8 cellular contexts compared by ENCODE assay signal in the genomic region with DNA sequence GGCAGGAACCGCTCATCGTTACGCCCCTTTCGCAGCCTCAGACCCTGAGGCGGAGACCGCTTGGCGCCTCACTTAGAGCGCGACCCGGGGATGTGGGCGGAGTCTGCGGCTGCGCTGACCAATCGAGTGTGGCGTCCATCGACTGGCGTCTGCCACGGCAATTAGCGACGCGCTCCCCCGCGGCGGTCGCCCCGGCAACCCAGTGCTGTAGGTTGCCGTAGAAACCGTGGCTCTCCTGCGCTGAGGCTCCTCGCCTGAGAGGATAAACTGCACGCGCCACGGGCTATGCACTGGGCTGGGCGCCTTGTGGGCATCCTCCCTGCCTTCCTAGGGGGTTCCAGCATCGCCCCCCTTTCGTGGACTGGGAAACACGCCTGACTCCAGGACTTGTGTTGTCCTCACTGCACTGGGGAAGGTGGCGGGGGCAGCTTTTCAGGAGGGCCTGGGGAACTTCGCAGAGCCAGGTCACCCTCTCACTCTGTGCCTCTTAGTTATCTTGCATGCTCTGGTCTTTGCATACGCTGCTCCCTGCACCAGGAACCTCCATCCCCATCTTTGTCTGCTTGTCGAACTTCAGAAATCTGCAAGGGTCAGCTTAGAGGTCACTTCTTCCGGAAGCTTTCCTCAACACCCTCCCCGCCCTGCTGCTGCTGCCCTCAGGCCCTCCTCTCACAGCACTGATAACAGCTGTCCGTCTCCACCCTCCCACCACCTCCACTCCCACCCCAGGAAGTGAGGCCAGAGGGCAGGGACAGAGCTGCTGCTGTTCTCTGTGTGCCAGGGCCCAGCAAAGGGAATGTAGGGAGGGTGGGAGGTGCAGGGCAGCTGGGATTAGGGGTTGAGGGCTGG. TPM values are rescaled to one million over a fixed set of nuclear protein-coding genes. Genes with fewer than 3 reads are reported as not detected.
A peak's percentile ranks its signal among the peaks of the same experiment; 100 is the strongest.
DNase-seq lines count a peak whose midpoint lies in the region; ATAC-seq, FAIRE-seq and TF ChIP-seq lines count a peak whose summit lies in the region.

No MANE protein-coding gene starts in this region.

- H3K9ac ChIP-seq in DND-41 (ENCODE audit: low read depth, low read length) (no peak overlapping the region), SK-N-SH (peak overlapping the region; percentile 82)

- H3K27ac ChIP-seq in DND-41 (ENCODE audit: low read length) (no peak overlapping the region), SK-N-SH (ENCODE audit: low read depth in 2 of 2, low read length in 1 of 2) (peak overlapping the region; percentile 71 to 97), temporal lobe (ENCODE audit: low read depth, low read length) (peak overlapping the region; percentile 75)

- H3K4me3 ChIP-seq in DND-41 (ENCODE audit: low read depth in 1 of 2, low read length in 2 of 2) (peak overlapping the region in 1 of 2 experiments; percentile 40; a peak in 2 of 4 replicates), SK-N-SH (ENCODE audit: low read depth in 2 of 2, low read length in 1 of 2) (peak overlapping the region; percentile 76 to 78)

- H3K4me1 ChIP-seq in DND-41 (ENCODE audit: insufficient read depth, low read length) = peaks cover 15% of the 10 kb centered on the region
- peaks cover 15 to 45% of the 10 kb centered on the region in 2 experiments; a peak in 3 of 4 replicates for H3K4me1 ChIP-seq in SK-N-SH (ENCODE audit: control insufficient read depth in 1 of 2, insufficient read depth in 2 of 2, low read depth in 1 of 2, low read length in 1 of 2)

- H4K20me1 ChIP-seq in DND-41 (ENCODE audit: insufficient read depth, low read length) = peaks cover 9% of the 10 kb centered on the region
- H4K20me1 ChIP-seq in SK-N-SH (ENCODE audit: insufficient read depth) = no peaks in the 10 kb centered on the region

- peak; percentile 45 for TF ChIP-seq POLR2A in H54 (IDR thresholded peaks at IDR 0.05; ENCODE audit: low read depth, low read length)

- H2AFZ ChIP-seq in DND-41 (ENCODE audit: low read depth, low read length) (no peak overlapping the region), SK-N-SH (ENCODE audit: low read depth) (peak overlapping the region; percentile 92)

- H3K36me3 Mint-ChIP-seq in activated naive CD4-positive, alpha-beta T cell treated with anti-CD3 and anti-CD28 coated beads, Interleukin-2, amount 50 U/mL, for 72 hours = no peaks in the 10 kb centered on the region

- H3K36me3 ChIP-seq in DND-41 (ENCODE audit: insufficient read depth, low read length) = no peaks in the 10 kb centered on the region
- no peaks in the 10 kb centered on the region for H3K36me3 ChIP-seq in SK-N-SH (replicated peaks in 1 of 2; ENCODE audit: control insufficient read depth in 1 of 2, insufficient read depth in 2 of 2, low read length in 1 of 2)

- H3K27me3 ChIP-seq in DND-41 (ENCODE audit: insufficient read depth, low read length, poor library complexity) (peaks cover 9% of the 10 kb centered on the region), SK-N-SH (ENCODE audit: insufficient read depth) (no peaks in the 10 kb centered on the region)

- no peaks in the 10 kb centered on the region for H3K9me3 Mint-ChIP-seq in activated naive CD4-positive, alpha-beta T cell treated with anti-CD3 and anti-CD28 coated beads, Interleukin-2, amount 50 U/mL, for 72 hours

- TF ChIP-seq CTCF in DND-41 (IDR thresholded peaks at IDR 0.05; ENCODE audit: borderline replicate concordance, extremely low read depth, low read length, poor library complexity, severe bottlenecking) = no peak
- TF ChIP-seq CTCF in SK-N-SH (IDR thresholded peaks at IDR 0.05) = no peak
- TF ChIP-seq CTCF in omental fat pad (IDR thresholded peaks at IDR 0.05) = no peak

- DNase-seq in DND-41 = peak; percentile 89
- peak; percentile 59 for DNase-seq in H54 (ENCODE audit: insufficient read length, low spot score)
- peak; percentile 92 for DNase-seq in MV-4-11 (lab: John Stamatoyannopoulos, UW)
- peak; percentile 96 for DNase-seq in SK-N-SH
- DNase-seq in activated naive CD4-positive, alpha-beta T cell treated with anti-CD3 and anti-CD28 coated beads, Interleukin-2, amount 50 U/mL, for 72 hours (ENCODE audit: low spot score in 2 of 2) = peak; percentile 76 to 86
- peak; percentile 86 for DNase-seq in glomerular visceral epithelial cell (ENCODE audit: extremely low spot score)
- DNase-seq in omental fat pad (ENCODE audit: low spot score) = peak; percentile 37

- 3% methylated on average over 12 of the region's 44 CpGs for WGBS in SK-N-SH (ENCODE audit: low lambda C conversion rate)

- peak in 1 of 2 experiments; percentile 59; a peak in 1 of 4 replicates for TF ChIP-seq EP300 in SK-N-SH (IDR thresholded peaks at IDR 0.05; ENCODE audit: borderline replicate concordance in 1 of 2, low read depth in 1 of 2, low read length in 1 of 2)

- FAIRE-seq in H54 (lab: Jason Lieb, UNC) = no peak

- H3K79me2 ChIP-seq in DND-41 (ENCODE audit: insufficient read depth, low read length) = no peaks in the 10 kb centered on the region
- peaks cover 7% of the 10 kb centered on the region; the same call in 1 of the 2 replicates for H3K79me2 ChIP-seq in SK-N-SH (ENCODE audit: insufficient read depth)

- H3K9me3 ChIP-seq in DND-41 (ENCODE audit: insufficient read depth, low read length, severe bottlenecking) (no peaks in the 10 kb centered on the region), SK-N-SH (no peaks in the 10 kb centered on the region)

- CTCF ChIA-PET in SK-N-SH (lab: Yijun Ruan, JAX) = interaction anchor here (0.9 to 1.6 kb wide), 4 partner anchors 88 to 210 kb away, joined by 3 to 5 read pairs (median 3); no protein-coding TSS in a partner anchor

- POLR2A ChIA-PET in SK-N-SH (lab: Yijun Ruan, JAX) = interaction anchor here (1.1 to 4.0 kb wide), 9 partner anchors 11 to 592 kb away, joined by 3 to 34 read pairs (median 5); a partner anchor contains a TSS

- peak; percentile 89 for ATAC-seq in DND-41 (ENCODE audit: insufficient read depth, low read depth)
- peak; percentile 94 to 96 for ATAC-seq in activated naive CD4-positive, alpha-beta T cell treated with anti-CD3 and anti-CD28 coated beads, Interleukin-2, amount 50 U/mL, for 72 hours
- ATAC-seq in omental fat pad (ENCODE audit: low FRiP score) = peak; percentile 65

- peak; percentile 17 for TF ChIP-seq RAD21 in SK-N-SH (IDR thresholded peaks at IDR 0.05; ENCODE audit: low read length)

- H3K4me2 ChIP-seq in DND-41 (ENCODE audit: insufficient read depth, low read length) (peak overlapping the region; percentile 59), SK-N-SH (peak overlapping the region; percentile 95)

- H3F3A ChIP-seq in SK-N-SH (replicated peaks; ENCODE audit: insufficient read depth) = peaks cover 5% of the 10 kb centered on the region

- no peaks in the 10 kb centered on the region for H3K9me2 ChIP-seq in SK-N-SH

- H3K27ac Mint-ChIP-seq in activated naive CD4-positive, alpha-beta T cell treated with anti-CD3 and anti-CD28 coated beads, Interleukin-2, amount 50 U/mL, for 72 hours = peak overlapping the region; percentile 76 to 93

TF ChIP-seq in SK-N-SH, 30 proteins besides CTCF, POLR2A, EP300 and RAD21 (continues in another document):
- no peak for TF ChIP-seq EZH2phosphoT487 (IDR thresholded peaks at IDR 0.05; ENCODE audit: borderline replicate concordance, low read depth)
- TF ChIP-seq, protein P1, sequence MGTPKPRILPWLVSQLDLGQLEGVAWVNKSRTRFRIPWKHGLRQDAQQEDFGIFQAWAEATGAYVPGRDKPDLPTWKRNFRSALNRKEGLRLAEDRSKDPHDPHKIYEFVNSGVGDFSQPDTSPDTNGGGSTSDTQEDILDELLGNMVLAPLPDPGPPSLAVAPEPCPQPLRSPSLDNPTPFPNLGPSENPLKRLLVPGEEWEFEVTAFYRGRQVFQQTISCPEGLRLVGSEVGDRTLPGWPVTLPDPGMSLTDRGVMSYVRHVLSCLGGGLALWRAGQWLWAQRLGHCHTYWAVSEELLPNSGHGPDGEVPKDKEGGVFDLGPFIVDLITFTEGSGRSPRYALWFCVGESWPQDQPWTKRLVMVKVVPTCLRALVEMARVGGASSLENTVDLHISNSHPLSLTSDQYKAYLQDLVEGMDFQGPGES (IDR thresholded peaks at IDR 0.05; ENCODE audit: low read depth, low read length) = no peak
- no peak for TF ChIP-seq RXRA (IDR thresholded peaks at IDR 0.05; ENCODE audit: borderline replicate concordance, low read depth)
- TF ChIP-seq NRF1 (IDR thresholded peaks at IDR 0.05; ENCODE audit: low read depth, low read length) = no peak
- TF ChIP-seq TEAD4 (IDR thresholded peaks at IDR 0.05; ENCODE audit: borderline replicate concordance, insufficient read depth) = no peak

RNA-seq across cellular contexts. Expression of a gene that starts 0.5 kb away (rescaled TPM):
- 7.1 and 12.9 TPM in 2 replicates for polyA plus RNA-seq in SK-N-SH (2012; rRNA removed)
- polyA plus RNA-seq in SK-N-SH (2012; cell fraction: cytosol; rRNA removed) = 1.4 and 2.6 TPM in 2 replicates
- 78.5 and 91.0 TPM in 2 replicates for polyA plus RNA-seq in SK-N-SH (2012; cell fraction: nucleus; rRNA removed)
- under 1 TPM in 1 of 2 donors, not detected in 1; 0.34 TPM for total RNA-seq in activated naive CD4-positive, alpha-beta T cell treated with anti-CD3 and anti-CD28 coated beads, Interleukin-2, amount 50 U/mL, for 72 hours
- total RNA-seq in omental fat pad (1 to 10 TPM in 2 of 4 donors, not detected in 2; 1.0 to 1.9 TPM), temporal lobe (0.49 TPM)

RNA-seq across cellular contexts. Expression of a gene that starts 12.5 kb away (rescaled TPM):
- polyA plus RNA-seq in SK-N-SH (2012; rRNA removed) = 26.3 and 32.0 TPM in 2 replicates
- 13.8 and 18.1 TPM in 2 replicates for polyA plus RNA-seq in SK-N-SH (2012; cell fraction: cytosol; rRNA removed)
- 74.4 and 90.6 TPM in 2 replicates for polyA plus RNA-seq in SK-N-SH (2012; cell fraction: nucleus; rRNA removed)
- total RNA-seq in activated naive CD4-positive, alpha-beta T cell treated with anti-CD3 and anti-CD28 coated beads, Interleukin-2, amount 50 U/mL, for 72 hours = 10 to 100 TPM; 21.9 to 23.9 TPM
- total RNA-seq in omental fat pad = 10 to 100 TPM; 27.4 to 34.2 (median 32.8) TPM
- 17.5 TPM for total RNA-seq in temporal lobe

RNA-seq across cellular contexts. Expression of a gene that starts 17.9 kb away (rescaled TPM):
- polyA plus RNA-seq in SK-N-SH (2012; rRNA removed) = 0.02 TPM in 1 of 2 replicates, not detected in the other
- 0.01 and 0.04 TPM in 2 replicates for polyA plus RNA-seq in SK-N-SH (2012; cell fraction: cytosol; rRNA removed)
- 0.07 and 0.11 TPM in 2 replicates for polyA plus RNA-seq in SK-N-SH (2012; cell fraction: nucleus; rRNA removed)
- total RNA-seq in activated naive CD4-positive, alpha-beta T cell treated with anti-CD3 and anti-CD28 coated beads, Interleukin-2, amount 50 U/mL, for 72 hours = not detected
- total RNA-seq in omental fat pad (10 to 100 TPM in 1 of 4 donors, 1 to 10 TPM in 3; 2.2 to 13.0 (median 5.8) TPM), temporal lobe (1.5 TPM)

RNA-seq across cellular contexts. Expression of a gene that starts 31.3 kb away (rescaled TPM):
- 0.02 and 0.03 TPM in 2 replicates for polyA plus RNA-seq in SK-N-SH (2012; rRNA removed)
- polyA plus RNA-seq in SK-N-SH (2012; cell fraction: cytosol; rRNA removed) = not detected in 2 replicates
- polyA plus RNA-seq in SK-N-SH (2012; cell fraction: nucleus; rRNA removed) = 0.18 and 0.22 TPM in 2 replicates
- total RNA-seq in activated naive CD4-positive, alpha-beta T cell treated with anti-CD3 and anti-CD28 coated beads, Interleukin-2, amount 50 U/mL, for 72 hours = not detected
- not detected for total RNA-seq in omental fat pad
- total RNA-seq in temporal lobe = not detected

RNA-seq across cellular contexts. Expression of a gene that starts 32.3 kb away (rescaled TPM):
- 37.7 and 41.5 TPM in 2 replicates for polyA plus RNA-seq in SK-N-SH (2012; rRNA removed)
- polyA plus RNA-seq in SK-N-SH (2012; cell fraction: cytosol; rRNA removed) = 11.9 and 15.0 TPM in 2 replicates
- 294 and 344 TPM in 2 replicates for polyA plus RNA-seq in SK-N-SH (2012; cell fraction: nucleus; rRNA removed)
- 10 to 100 TPM; 30.7 to 41.8 TPM for total RNA-seq in activated naive CD4-positive, alpha-beta T cell treated with anti-CD3 and anti-CD28 coated beads, Interleukin-2, amount 50 U/mL, for 72 hours
- total RNA-seq in omental fat pad (10 to 100 TPM; 45.8 to 66.5 (median 56.9) TPM), temporal lobe (42.0 TPM)

Comparison
In these comparisons a context has a peak if more than half of its experiments do, and no peak if none do; other contexts are left out.
1. DNase-seq: peak in every context shown above with its lines; median percentile 96 in SK-N-SH; 92 in MV-4-11; 89 in DND-41; 86 in glomerular visceral epithelial cell; 81 in activated naive CD4-positive, alpha-beta T cell treated with anti-CD3 and anti-CD28 coated beads, Interleukin-2, amount 50 U/mL, for 72 hours; 59 in H54; 37 in omental fat pad.